ENCODE assay signal across 21 cellular contexts in the genomic region with DNA sequence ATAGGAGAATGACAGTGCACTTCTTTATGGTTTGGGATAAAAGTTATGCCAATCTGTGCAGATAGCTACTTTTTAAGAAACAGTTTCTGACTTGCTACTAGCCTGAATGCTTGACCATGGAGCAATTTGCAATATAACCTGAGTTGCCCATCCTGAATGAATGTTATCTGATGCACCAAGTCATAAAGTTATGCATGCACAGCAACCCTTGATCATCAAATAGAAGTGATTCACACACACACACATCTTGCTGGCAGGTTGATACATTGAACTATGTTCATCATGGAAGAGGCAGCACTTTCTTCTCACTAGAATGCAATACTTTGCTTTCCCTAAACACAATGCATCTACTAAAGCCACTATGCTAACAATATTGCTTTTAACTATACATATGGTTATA.
"Had no signal": no experiment of that assay in that cellular context is flagged by ENCODE, and none has a peak within 500 bp of the region (broad histone marks: within the 10 kb centered on the region; RNA-seq: fewer than 3 reads in every experiment).

No MANE protein-coding gene starts in this region.

- H3K9me3 ChIP-seq: esophagus squamous epithelium, gastrocnemius medialis, heart left ventricle, left ventricle myocardium inferior, lower lobe of right lung had no signal

- H3K27me3 Mint-ChIP-seq: memory B cell had no signal

- H3K4me1 ChIP-seq: esophagus squamous epithelium, gastrocnemius medialis, heart left ventricle, left ventricle myocardium inferior, lower lobe of right lung had no signal

- H3K27ac Mint-ChIP-seq: memory B cell, naive B cell had no signal

- H3K36me3 ChIP-seq: esophagus squamous epithelium, gastrocnemius medialis, heart left ventricle, left ventricle myocardium inferior, lower lobe of right lung had no signal

- H3K36me3 Mint-ChIP-seq: memory B cell, naive B cell had no signal

- H3K27me3 ChIP-seq: esophagus squamous epithelium, gastrocnemius medialis, heart left ventricle had no signal

- ATAC-seq: esophagus mucosa, gastrocnemius medialis, heart left ventricle, left cardiac atrium, left lobe of liver, lower lobe of right lung had no signal

- DNase-seq: dermis blood vessel endothelial cell; dorsolateral prefrontal cortex; effector CD4-positive, alpha-beta T cell; effector memory CD4-positive, alpha-beta T cell; erythroblast; esophagus squamous epithelium; foreskin melanocyte; gastrocnemius medialis; heart left ventricle; hippocampal formation; left cardiac atrium; left ventricle myocardium inferior; lower lobe of right lung; mesendoderm; midbrain; naive B cell had no signal

- H3K27ac ChIP-seq: coronary artery, dorsolateral prefrontal cortex, epithelial cell of prostate, esophagus squamous epithelium, gastrocnemius medialis, heart left ventricle, left ventricle myocardium inferior, lower lobe of right lung had no signal

- H3K4me3 Mint-ChIP-seq: memory B cell, naive B cell had no signal

- H3K4me1 Mint-ChIP-seq: memory B cell, naive B cell had no signal

- H3K4me3 ChIP-seq: coronary artery, dorsolateral prefrontal cortex, esophagus squamous epithelium, gastrocnemius medialis, heart left ventricle, left ventricle myocardium inferior, lower lobe of right lung had no signal

- H3K9me3 Mint-ChIP-seq: memory B cell, naive B cell had no signal
